8 cellular contexts compared by ENCODE assay signal in genomic region chr19:17419491-17420266, GRCh38. TPM values are rescaled to one million over a fixed set of nuclear protein-coding genes. Genes with fewer than 3 reads are reported as not detected.
DNase-seq lines count a peak whose midpoint lies in the region; ATAC-seq and TF ChIP-seq lines count a peak whose summit lies in the region.

TSS of gene MVB12A (plus strand) at chr19:17420047. CDS start at chr19:17420136, 89 bp downstream.

- DNase-seq in AG10803 (ENCODE audit: low read depth) (peak; percentile 99), GM19238 (ENCODE audit: insufficient read length, low spot score) (peak; percentile 98), NCI-H524 treated with DMSO at 0.1 percent for 48 hours (lab: John Stamatoyannopoulos, UW) (peak; percentile 98), kidney epithelial cell (ENCODE audit: low read depth) (peak; percentile 98)
- DNase-seq in activated CD4-positive, alpha-beta T cell treated with anti-CD3 and anti-CD28 coated beads for 4 hours = peak; percentile 93 to 94
- DNase-seq in stimulated activated CD4-positive, alpha-beta T cell treated with anti-CD3 and anti-CD28 coated beads, Interleukin-15, amount 100 ng/mL, for 48 hours (ENCODE audit: low read depth in 2 of 2) = peak; percentile 91 to 92

- H3K27me3 ChIP-seq in kidney epithelial cell (ENCODE audit: control insufficient read depth, insufficient read depth, low read length) = no peaks in the 10 kb centered on the region

- ATAC-seq in HG03442 (IDR thresholded peaks at IDR 0.05; ENCODE audit: unreplicated experiment) = peak; percentile 86

- H3K27ac ChIP-seq in cingulate gyrus (ENCODE audit: low read depth, low read length) = peak within 1 kb of the TSS; percentile 88

- no peaks in the 10 kb centered on the region for H3K36me3 ChIP-seq in kidney epithelial cell (ENCODE audit: control insufficient read depth, insufficient read depth, low read length)

- TF ChIP-seq CTCF in AG10803 (conservative IDR thresholded peaks at IDR 0.05; ENCODE audit: low read length) (no peak), kidney epithelial cell (IDR thresholded peaks at IDR 0.05; ENCODE audit: insufficient read depth, low read length, poor library complexity, severe bottlenecking) (no peak)

- peak within 1 kb of the TSS; percentile 82 for H3K4me3 ChIP-seq in AG10803 (ENCODE audit: low read length)
- H3K4me3 ChIP-seq in kidney epithelial cell (ENCODE audit: low read depth, low read length) = peak within 1 kb of the TSS; percentile 63

RNA-seq across cellular contexts. Expression of gene MVB12A, which starts in this region (rescaled TPM):
- total RNA-seq in kidney epithelial cell = 66.1 and 73.7 TPM in 2 replicates

Comparison
In these comparisons a context has a peak if more than half of its experiments do, and no peak if none do; other contexts are left out.
1. Peak in every context shown above with its lines: DNase-seq, ATAC-seq, H3K4me3 ChIP-seq and H3K27ac ChIP-seq.